Comparison of ENCODE assay signal across 11 cellular contexts in the genomic region with DNA sequence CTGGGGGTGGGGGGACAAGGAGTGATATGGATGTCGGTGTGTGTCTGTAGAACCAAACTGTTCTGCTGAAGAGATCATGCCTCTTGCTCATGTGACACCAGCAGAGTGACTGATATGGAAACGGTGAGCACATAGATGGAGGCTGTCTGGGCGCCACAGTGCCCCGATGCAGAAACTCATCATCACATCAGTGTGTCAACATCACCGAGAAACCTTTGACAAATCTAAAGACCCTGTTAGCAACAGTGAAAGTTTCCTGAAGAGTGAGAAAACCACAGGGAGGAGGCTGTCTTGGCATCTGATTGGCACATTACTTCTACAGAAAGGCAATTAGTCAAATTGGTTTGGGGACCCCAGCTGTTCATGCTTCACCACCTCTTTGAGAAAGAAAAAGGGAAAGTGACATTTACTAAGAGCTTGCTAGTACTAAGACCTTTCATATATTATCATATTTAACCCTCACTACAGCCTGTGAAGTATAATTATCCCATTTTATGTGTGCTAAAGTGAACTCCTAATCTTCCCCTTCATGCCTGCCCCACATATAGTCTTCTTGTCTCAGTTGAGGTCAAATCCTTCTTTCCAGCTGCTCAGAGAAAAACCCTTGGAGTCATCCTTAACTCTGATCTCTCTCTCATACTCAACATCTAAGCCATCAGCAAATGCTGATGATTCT. TPM values are rescaled to one million over a fixed set of nuclear protein-coding genes. Genes with fewer than 3 reads are reported as not detected.
A peak's percentile ranks its signal among the peaks of the same experiment; 100 is the strongest.
DNase-seq lines count a peak whose midpoint lies in the region; ATAC-seq and TF ChIP-seq lines count a peak whose summit lies in the region.
"Had no signal": no experiment of that assay in that cellular context is flagged by ENCODE, and none has a peak within 500 bp of the region (broad histone marks: within the 10 kb centered on the region; RNA-seq: fewer than 3 reads in every experiment).

No MANE protein-coding gene starts in this region.

- no peak overlapping the region for H3K27ac ChIP-seq in BLaER1 treated with 17β-estradiol and CSF1 and Interleukin-3, amounts not matched to agents 10 nM and 100 nM
- H3K27ac ChIP-seq in hepatocyte (no peak overlapping the region), WERI-Rb-1 (no peak overlapping the region)
- H3K27ac ChIP-seq: ascending aorta had no signal

- peak overlapping the region in 7 of 11 experiments; percentile 76 to 97 (median 91); a peak in 13 of 22 replicates for H3K4me2 ChIP-seq in BLaER1 treated with 17β-estradiol and CSF1 and Interleukin-3, amounts not matched to agents 10 nM and 100 nM
- H3K4me2 ChIP-seq in hepatocyte = no peak overlapping the region

- H3K9me3 ChIP-seq in BLaER1 treated with 17β-estradiol and CSF1 and Interleukin-3, amounts not matched to agents 10 nM and 100 nM (replicated peaks in 1 of 11) = no peaks in the 10 kb centered on the region
- H3K9me3 ChIP-seq in hepatocyte (ENCODE audit: low read depth) (no peaks in the 10 kb centered on the region), WERI-Rb-1 (ENCODE audit: severe bottlenecking) (no peaks in the 10 kb centered on the region)
- H3K9me3 ChIP-seq: ascending aorta had no signal

- no peaks in the 10 kb centered on the region for H3K9me2 ChIP-seq in hepatocyte (replicated peaks; ENCODE audit: insufficient read depth)

- no peak overlapping the region for H2AFZ ChIP-seq in hepatocyte

- no peak overlapping the region for H3K4me3 ChIP-seq in BLaER1 treated with 17β-estradiol and CSF1 and Interleukin-3, amounts not matched to agents 10 nM and 100 nM
- H3K4me3 ChIP-seq in hepatocyte (no peak overlapping the region), WERI-Rb-1 (ENCODE audit: low read depth, low read length) (no peak overlapping the region)
- H3K4me3 ChIP-seq: ascending aorta had no signal

- H3K27me3 ChIP-seq in BLaER1 treated with 17β-estradiol and CSF1 and Interleukin-3, amounts not matched to agents 10 nM and 100 nM = peaks cover 0 to 95% (median 0%) of the 10 kb centered on the region in 11 experiments; a peak in 7 of 22 replicates
- H3K27me3 ChIP-seq in hepatocyte = no peaks in the 10 kb centered on the region
- no peaks in the 10 kb centered on the region for H3K27me3 ChIP-seq in WERI-Rb-1 (ENCODE audit: insufficient read depth, low read depth, severe bottlenecking)
- H3K27me3 ChIP-seq: ascending aorta had no signal

- intact Hi-C loops in left cardiac atrium (cut with DNase I) = no loop called here

- H4K20me1 ChIP-seq in BLaER1 treated with 17β-estradiol and CSF1 and Interleukin-3, amounts not matched to agents 10 nM and 100 nM = peaks cover 0 to 39% (median 0%) of the 10 kb centered on the region in 11 experiments; a peak in 3 of 22 replicates
- no peaks in the 10 kb centered on the region for H4K20me1 ChIP-seq in hepatocyte (ENCODE audit: insufficient read depth, poor library complexity, severe bottlenecking)

- H3K27ac Mint-ChIP-seq in activated naive CD4-positive, alpha-beta T cell treated with anti-CD3 and anti-CD28 coated beads, Interleukin-2, amount 50 U/mL, for 24 hours = peak overlapping the region; percentile 97

- no peak for DNase-seq in hepatocyte (ENCODE audit: low spot score)
- no peak for DNase-seq in DMS 273 (lab: John Stamatoyannopoulos, UW; ENCODE audit: unreplicated experiment)
- no peak for DNase-seq in WERI-Rb-1
- no peak for DNase-seq in left cardiac atrium

- no peaks in the 10 kb centered on the region for H3K36me3 Mint-ChIP-seq in activated naive CD4-positive, alpha-beta T cell treated with anti-CD3 and anti-CD28 coated beads, Interleukin-2, amount 50 U/mL, for 24 hours

- H3K79me2 ChIP-seq in hepatocyte = no peaks in the 10 kb centered on the region

- peaks cover 48 to 71% (median 69%) of the 10 kb centered on the region in 10 experiments for H3K4me1 ChIP-seq in BLaER1 treated with 17β-estradiol and CSF1 and Interleukin-3, amounts not matched to agents 10 nM and 100 nM
- no peaks in the 10 kb centered on the region for H3K4me1 ChIP-seq in hepatocyte (ENCODE audit: insufficient read depth)

- peaks cover 53% of the 10 kb centered on the region for H3K4me1 Mint-ChIP-seq in activated naive CD4-positive, alpha-beta T cell treated with anti-CD3 and anti-CD28 coated beads, Interleukin-2, amount 50 U/mL, for 24 hours

- no peak for TF ChIP-seq CTCF in hepatocyte (IDR thresholded peaks at IDR 0.05; ENCODE audit: poor library complexity)
- TF ChIP-seq CTCF in WERI-Rb-1 (IDR thresholded peaks at IDR 0.05; ENCODE audit: low read depth, low read length) = no peak

- 80% methylated on average over 5 of the region's 5 CpGs for WGBS in hepatocyte (ENCODE audit: low lambda C conversion rate, missing lambda C conversion rate)

- no peaks in the 10 kb centered on the region for H3K36me3 ChIP-seq in BLaER1 treated with 17β-estradiol and CSF1 and Interleukin-3, amounts not matched to agents 10 nM and 100 nM
- no peaks in the 10 kb centered on the region for H3K36me3 ChIP-seq in hepatocyte (replicated peaks; ENCODE audit: insufficient read depth, low read depth)
- H3K36me3 ChIP-seq in WERI-Rb-1 = no peaks in the 10 kb centered on the region
- H3K36me3 ChIP-seq: ascending aorta had no signal

- H3K9me3 Mint-ChIP-seq in activated naive CD4-positive, alpha-beta T cell treated with anti-CD3 and anti-CD28 coated beads, Interleukin-2, amount 50 U/mL, for 24 hours = no peaks in the 10 kb centered on the region

- H3K9ac ChIP-seq in BLaER1 treated with 17β-estradiol and CSF1 and Interleukin-3, amounts not matched to agents 10 nM and 100 nM = no peak overlapping the region

- H3K4me3 Mint-ChIP-seq in activated naive CD4-positive, alpha-beta T cell treated with anti-CD3 and anti-CD28 coated beads, Interleukin-2, amount 50 U/mL, for 24 hours = peak overlapping the region; percentile 57

- no peaks in the 10 kb centered on the region for H3K27me3 Mint-ChIP-seq in activated naive CD4-positive, alpha-beta T cell treated with anti-CD3 and anti-CD28 coated beads, Interleukin-2, amount 50 U/mL, for 24 hours

- peak; percentile 46 for ATAC-seq in GM21381 (IDR thresholded peaks at IDR 0.05; ENCODE audit: unreplicated experiment)
- ATAC-seq in HG03558 (IDR thresholded peaks at IDR 0.05; ENCODE audit: extremely low read depth, unreplicated experiment) = peak; percentile 22
- ATAC-seq in left cardiac atrium = no peak

RNA-seq across cellular contexts. Expression of gene CSF2, which starts 25.6 kb away (rescaled TPM):
- total RNA-seq in hepatocyte (1.0 TPM in 1 of 2 replicates, not detected in the other), left cardiac atrium (not detected)
- not detected in 2 replicates for polyA plus RNA-seq in hepatocyte
- total RNA-seq: ascending aorta had no signal

RNA-seq across cellular contexts. Expression of gene IL3, which starts 38.8 kb away (rescaled TPM):
- total RNA-seq in hepatocyte (0.37 TPM in 1 of 2 replicates, not detected in the other), left cardiac atrium (not detected)
- polyA plus RNA-seq in hepatocyte = not detected in 2 replicates
- total RNA-seq: ascending aorta, kidney epithelial cell, M059J had no signal

Comparison
In these comparisons a context has a peak if more than half of its experiments do, and no peak if none do; other contexts are left out.
1. ATAC-seq: peak in GM21381 (single experiment) and HG03558 (single experiment); none in left cardiac atrium (0 of 2).